ENCODE assay signal across 21 cellular contexts in genomic region chr1:119954476-119955422, GRCh38. TPM values are rescaled to one million over a fixed set of nuclear protein-coding genes. Genes with fewer than 3 reads are reported as not detected.
DNase-seq lines count a peak whose midpoint lies in the region; ATAC-seq, FAIRE-seq and TF ChIP-seq lines count a peak whose summit lies in the region.
"Had no signal": no experiment of that assay in that cellular context is flagged by ENCODE, and none has a peak within 500 bp of the region (broad histone marks: within the 10 kb centered on the region; RNA-seq: fewer than 3 reads in every experiment).

No MANE protein-coding gene starts in this region.

- no peaks in the 10 kb centered on the region for H3K79me2 ChIP-seq in K562 (ENCODE audit: control insufficient read depth, insufficient read depth, low read length)
- no peaks in the 10 kb centered on the region for H3K79me2 ChIP-seq in smooth muscle cell (ENCODE audit: low read depth)

- no peak overlapping the region for H3K9ac ChIP-seq in K562 (ENCODE audit: insufficient read depth in 1 of 2, low read depth in 2 of 2, low read length in 2 of 2)
- H3K9ac ChIP-seq in smooth muscle cell (ENCODE audit: low read depth): no peak overlapping the region

- POLR2A ChIA-PET in K562 (lab: Yijun Ruan, JAX): no interaction called here

- no peak for FAIRE-seq in K562 (lab: Jason Lieb, UNC)
- FAIRE-seq: astrocyte, colon had no signal

- H3K27me3 ChIP-seq in K562 (ENCODE audit: control insufficient read depth in 2 of 2, insufficient read depth in 2 of 2, low read length in 2 of 2) (peaks cover 5% of the 10 kb centered on the region in 2 experiments; a peak in 3 of 5 replicates), smooth muscle cell (ENCODE audit: low read depth) (no peaks in the 10 kb centered on the region)

- no peaks in the 10 kb centered on the region for H3K27me3 Mint-ChIP-seq in memory B cell

- H3K9me1 ChIP-seq in K562 (ENCODE audit: control insufficient read depth, insufficient read depth, low read length): no peaks in the 10 kb centered on the region

- H3K27ac ChIP-seq in K562 (ENCODE audit: extremely low read depth, low read depth, low read length) (no peak overlapping the region), smooth muscle cell (ENCODE audit: low read depth) (no peak overlapping the region)

- no peaks in the 10 kb centered on the region for H3F3A ChIP-seq in smooth muscle cell (ENCODE audit: low read depth)

- CTCF ChIA-PET in K562 (lab: Yijun Ruan, JAX; ENCODE audit: low intra/inter-chr PET ratio): interaction anchor here (2.3 kb wide), 1 partner anchor 13 kb away, joined by 6 read pairs; no protein-coding TSS in a partner anchor

- peaks cover 37% of the 10 kb centered on the region for H3K36me3 Mint-ChIP-seq in memory B cell

- no peaks in the 10 kb centered on the region for H3K9me3 Mint-ChIP-seq in memory B cell
- H3K9me3 Mint-ChIP-seq: T-helper 2 cell treated with Interferon-gamma antibody and Interleukin-4, amounts not matched to agents 5 μg/mL and 100 μg/mL, for 36 hours had no signal

- H3K4me3 Mint-ChIP-seq in memory B cell: no peak overlapping the region
- H3K4me3 Mint-ChIP-seq: T-helper 2 cell treated with Interferon-gamma antibody and Interleukin-4, amounts not matched to agents 5 μg/mL and 100 μg/mL, for 36 hours had no signal

- ATAC-seq in GM19351 (IDR thresholded peaks at IDR 0.05; ENCODE audit: unreplicated experiment) (peak; percentile 43), K562 (peak; percentile 60), memory B cell (ENCODE audit: low read depth) (no peak), HG02885 (IDR thresholded peaks at IDR 0.05; ENCODE audit: poor library complexity, unreplicated experiment) (no peak)

- H2AFZ ChIP-seq in K562 (ENCODE audit: low read depth, low read length) (no peak overlapping the region), smooth muscle cell (ENCODE audit: low read depth) (no peak overlapping the region)

- H3K4me2 ChIP-seq in K562 (ENCODE audit: insufficient read depth, low read length) (no peak overlapping the region), smooth muscle cell (no peak overlapping the region)

- intact Hi-C loops in K562 (cut with micrococcal nuclease): no loop called here

- H3K9me3 ChIP-seq in K562 (replicated peaks; ENCODE audit: control insufficient read depth, insufficient read depth, low read depth, low read length) (no peaks in the 10 kb centered on the region), smooth muscle cell (replicated peaks; ENCODE audit: low read depth) (no peaks in the 10 kb centered on the region)

- H3K36me3 ChIP-seq in K562 (ENCODE audit: control insufficient read depth, insufficient read depth, low read length) (no peaks in the 10 kb centered on the region), smooth muscle cell (ENCODE audit: low read depth) (peaks cover 18% of the 10 kb centered on the region)

- no peak for TF ChIP-seq EP300 in K562 (IDR thresholded peaks at IDR 0.05; ENCODE audit: low read length)

- in situ Hi-C loops in K562 (cut with MboI): loop anchor here (25.0 kb wide), 1 partner anchor 183 kb away; no protein-coding TSS in a partner anchor

- H3K4me1 Mint-ChIP-seq in memory B cell: peaks cover 4% of the 10 kb centered on the region

- H3K27ac Mint-ChIP-seq in memory B cell: peak overlapping the region; percentile 28
- H3K27ac Mint-ChIP-seq: T-helper 2 cell treated with Interferon-gamma antibody and Interleukin-4, amounts not matched to agents 5 μg/mL and 100 μg/mL, for 36 hours had no signal

- no peaks in the 10 kb centered on the region for H4K20me1 ChIP-seq in K562 (replicated peaks; ENCODE audit: control insufficient read depth, insufficient read depth, low read length)
- H4K20me1 ChIP-seq in smooth muscle cell (ENCODE audit: low read depth): peaks cover 7% of the 10 kb centered on the region

- H3K4me1 ChIP-seq in K562 (replicated peaks in 1 of 2; ENCODE audit: control insufficient read depth in 2 of 2, insufficient read depth in 2 of 2, low read length in 2 of 2) (no peaks in the 10 kb centered on the region), smooth muscle cell (ENCODE audit: low read depth) (no peaks in the 10 kb centered on the region)

- H3K4me3 ChIP-seq in GM12864 (ENCODE audit: low read depth, low read length) (no peak overlapping the region), K562 (no peak overlapping the region), smooth muscle cell (no peak overlapping the region)

- no peak for TF ChIP-seq POLR2A in K562 (conservative IDR thresholded peaks at IDR 0.05)

- TF ChIP-seq CTCF in GM12864 (IDR thresholded peaks at IDR 0.05; ENCODE audit: low read depth, low read length, missing control alignments) (peak; percentile 28), K562 (IDR thresholded peaks at IDR 0.05 in 2 of 3, conservative IDR thresholded peaks at IDR 0.05 in 1 of 3; ENCODE audit: insufficient read depth in 2 of 3, low read depth in 1 of 3, low read length in 3 of 3) (no peak), smooth muscle cell (IDR thresholded peaks at IDR 0.05; ENCODE audit: borderline replicate concordance, insufficient read depth, poor library complexity, severe bottlenecking) (no peak)

- 5% methylated on average over 9 of the region's 9 CpGs for WGBS in K562 (ENCODE audit: insufficient coverage, low coverage, missing lambda C conversion rate)
- 96% methylated on average over 9 of the region's 9 CpGs for WGBS in smooth muscle cell (ENCODE audit: low lambda C conversion rate)

- no peak for DNase-seq in GM12864 (ENCODE audit: low read depth)
- DNase-seq in K562 (ENCODE audit: extremely low read depth in 1 of 4, low spot score in 3 of 4): no peak
- DNase-seq in memory B cell (ENCODE audit: low spot score in 2 of 2): no peak
- no peak for DNase-seq in stimulated activated CD4-positive, alpha-beta T cell treated with anti-CD3 and anti-CD28 coated beads, Interleukin-2, amount 100 ng/mL, for 24 hours
- no peak for DNase-seq in smooth muscle cell (lab: John Stamatoyannopoulos, UW; ENCODE audit: unreplicated experiment)
- DNase-seq in DMS53 (lab: John Stamatoyannopoulos, UW): no peak
- DNase-seq: activated CD4-positive, CD25-positive, alpha-beta regulatory T cell treated with anti-CD3 and anti-CD28 coated beads, Interleukin-2, amount 50 U/mL, for 72 hours; activated CD8-positive, alpha-beta memory T cell treated with anti-CD3 and anti-CD28 coated beads, Interleukin-2, amount 50 U/mL, for 48 hours; activated naive CD4-positive, alpha-beta T cell treated with Interleukin-2 at 50 U/mL for 16 hours; EL; NCI-H1105 treated with DMSO at 0.1 percent for 48 hours; NCI-H2171; occipital lobe; OCI-M1; stimulated activated CD4-positive, alpha-beta T cell treated with anti-CD3 and anti-CD28 coated beads, Interleukin-2, amount 100 ng/mL, for 48 hours had no signal

- TF ChIP-seq RAD21 in K562 (CRISPR knock-in tag; conservative IDR thresholded peaks at IDR 0.05 in 1 of 2, IDR thresholded peaks at IDR 0.05 in 1 of 2): no peak

- BruUV-seq in K562 (replicated peaks; lab: Mats Ljungman, UMichigan): no TSS peak

TF ChIP-seq in K562, 482 proteins besides CTCF, POLR2A, EP300 and RAD21:
- TF ChIP-seq ZNF217 (CRISPR knock-in tag; IDR thresholded peaks at IDR 0.05) (no peak), HNRNPK (IDR thresholded peaks at IDR 0.05; ENCODE audit: low read depth, low read length, poor library complexity, severe bottlenecking) (no peak), NCOA2 (IDR thresholded peaks at IDR 0.05; ENCODE audit: partially characterized antibody in 2 of 2) (no peak), ZNF707 (CRISPR knock-in tag; conservative IDR thresholded peaks at IDR 0.05) (no peak), CBX3 (IDR thresholded peaks at IDR 0.05; ENCODE audit: borderline replicate concordance in 1 of 2, low read length in 2 of 2) (no peak), RBFOX2 (IDR thresholded peaks at IDR 0.05; ENCODE audit: low read depth, low read length) (no peak), NFIX (CRISPR knock-in tag; IDR thresholded peaks at IDR 0.05; ENCODE audit: low read depth) (no peak), PHF21A (IDR thresholded peaks at IDR 0.05; ENCODE audit: borderline replicate concordance, low read depth) (no peak), DMBX1 (CRISPR knock-in tag; IDR thresholded peaks at IDR 0.05; ENCODE audit: borderline replicate concordance) (no peak), TEAD2 (tag; IDR thresholded peaks at IDR 0.05) (no peak), GATA2 (CRISPR knock-in tag; IDR thresholded peaks at IDR 0.05) (no peak)

RNA-seq across cellular contexts. Expression of gene ADAM30, which starts 58.4 kb away (rescaled TPM):
- total RNA-seq in K562 (2011; cell fraction: chromatin; rRNA removed; ENCODE audit: low replicate concordance): not detected in 2 replicates
- total RNA-seq in K562 (2011; cell fraction: nucleolus; rRNA removed): not detected in 2 replicates
- not detected in 2 replicates for total RNA-seq in K562 (2011; cell fraction: nucleoplasm; rRNA removed)
- total RNA-seq in K562 (2014; rRNA removed): not detected in 2 replicates
- not detected in 2 replicates for total RNA-seq in K562 (2014; rRNA removed; fragmentation: Illumina TruSeq; extraction: Trizol)
- total RNA-seq in K562 (2015; rRNA removed; fragmentation: Illumina TruSeq; extraction: Trizol): not detected in 2 replicates
- not detected in 2 replicates for total RNA-seq in K562 (2021)
- polyA plus RNA-seq in K562 (2011; rRNA removed): not detected in 2 replicates
- not detected in 2 replicates for polyA plus RNA-seq in K562 (2011; cell fraction: cytosol; rRNA removed)
- polyA plus RNA-seq in K562 (2011; cell fraction: nucleus; rRNA removed): not detected in 2 replicates
- not detected in 2 replicates for polyA plus RNA-seq in K562 (2012)
- not detected in 2 replicates for polyA plus RNA-seq in K562 (2014; fragmentation: Illumina TruSeq; extraction: Trizol)
- polyA plus RNA-seq in K562 (2014; fragmentation: Nextera tagmentation; extraction: Ambion mirVana): not detected
- polyA plus RNA-seq in K562 (2014; rRNA removed): not detected in 2 replicates
- polyA minus RNA-seq in K562 (2011; rRNA and poly(A)+ RNA removed): not detected in 2 replicates
- polyA minus RNA-seq in K562 (2011; cell fraction: cytosol; rRNA and poly(A)+ RNA removed): not detected in 2 replicates
- not detected in 2 replicates for polyA minus RNA-seq in K562 (2011; cell fraction: nucleus; rRNA and poly(A)+ RNA removed)
- total RNA-seq in smooth muscle cell: not detected in 2 replicates
- not detected in 2 replicates for polyA plus RNA-seq in smooth muscle cell
- total RNA-seq: astrocyte, occipital lobe, subcutaneous adipose tissue had no signal

Comparison
In these comparisons a context has a peak if more than half of its experiments do, and no peak if none do; other contexts are left out.
1. ATAC-seq: peak in GM19351 (single experiment) and K562 (single experiment); none in memory B cell (single experiment) and HG02885 (single experiment).